28 cellular contexts compared by ENCODE assay signal in genomic region chr11:128125723-128126122, GRCh38.
"Had no signal": no experiment of that assay in that cellular context is flagged by ENCODE, and none has a peak within 500 bp of the region (broad histone marks: within the 10 kb centered on the region; RNA-seq: fewer than 3 reads in every experiment).

No MANE protein-coding gene starts in this region.

- H3K27ac ChIP-seq: heart left ventricle, lower lobe of right lung, pancreas, prostate gland, skin epidermis, stomach, testis, thyroid gland, upper lobe of right lung had no signal

- H3K27me3 Mint-ChIP-seq: naive thymus-derived CD4-positive, alpha-beta T cell; natural killer cell treated with Interleukin-12 subunit alpha and Interleukin-12 subunit beta and Interleukin-15 and Interleukin-18, amount 100 ng/mL, for 72 hours had no signal

- ATAC-seq: heart left ventricle; lower lobe of right lung; mucosa of descending colon; naive thymus-derived CD4-positive, alpha-beta T cell; natural killer cell treated with Interleukin-12 subunit alpha and Interleukin-12 subunit beta and Interleukin-15 and Interleukin-18, amount 100 ng/mL, for 72 hours; pancreas; right cardiac atrium; sciatic nerve; stimulated activated naive B cell treated with anti-CD40 and anti-IgM and Interleukin-4, amounts not matched to agents 10 μg/mL and 1 μg/mL and 100 μg/mL, for 72 hours; stimulated activated naive CD8-positive, alpha-beta T cell treated with anti-CD3 and anti-CD28 coated beads, Interleukin-15, Interleukin-2, amounts not matched to agents 100 U/mL and 50 U/mL, for 24 hours; upper lobe of right lung had no signal

- DNase-seq: heart left ventricle; hypothalamus; immature natural killer cell; kidney; lower lobe of right lung; midbrain; mucosa of descending colon; naive thymus-derived CD4-positive, alpha-beta T cell; nucleus accumbens; pancreas; posterior cingulate gyrus; retina; right cardiac atrium; stimulated activated CD4-positive, alpha-beta T cell treated with anti-CD3 and anti-CD28 coated beads, Interleukin-12 subunit alpha, Interleukin-12 subunit beta, amount 100 ng/mL, for 4 hours; stimulated activated CD4-positive, alpha-beta T cell treated with anti-CD3 and anti-CD28 coated beads, Interleukin-15, amount 100 ng/mL, for 24 hours; stimulated activated CD4-positive, alpha-beta T cell treated with anti-CD3 and anti-CD28 coated beads, Interleukin-2, amount 100 ng/mL, for 24 hours; stimulated activated CD4-positive, alpha-beta T cell treated with anti-CD3 and anti-CD28 coated beads, Interleukin-4, amount 100 ng/mL, for 1 hour; stimulated activated naive B cell treated with anti-CD40 and anti-IgM and Interleukin-4, amounts not matched to agents 10 μg/mL and 1 μg/mL and 100 μg/mL, for 72 hours; stimulated activated naive CD8-positive, alpha-beta T cell treated with anti-CD3 and anti-CD28 coated beads, Interleukin-15, Interleukin-2, amounts not matched to agents 100 U/mL and 50 U/mL, for 24 hours; stomach; testis; thyroid gland; trophoblast cell; upper lobe of right lung had no signal

- H3K4me3 ChIP-seq: heart left ventricle, lower lobe of right lung, mucosa of descending colon, pancreas, prostate gland, skin epidermis, stomach, testis, thyroid gland, upper lobe of right lung had no signal

- H3K4me1 Mint-ChIP-seq: immature natural killer cell; stimulated activated naive B cell treated with anti-CD40 and anti-IgM and Interleukin-4, amounts not matched to agents 10 μg/mL and 1 μg/mL and 100 μg/mL, for 72 hours had no signal

- H3K9me3 ChIP-seq: heart left ventricle, lower lobe of right lung, mucosa of descending colon, pancreas, prostate gland, stomach, testis, thyroid gland, upper lobe of right lung had no signal

- H3K4me3 Mint-ChIP-seq: immature natural killer cell; naive thymus-derived CD4-positive, alpha-beta T cell; natural killer cell treated with Interleukin-12 subunit alpha and Interleukin-12 subunit beta and Interleukin-15 and Interleukin-18, amount 100 ng/mL, for 72 hours; stimulated activated naive B cell treated with anti-CD40 and anti-IgM and Interleukin-4, amounts not matched to agents 10 μg/mL and 1 μg/mL and 100 μg/mL, for 72 hours had no signal

- H3K36me3 Mint-ChIP-seq: immature natural killer cell; naive thymus-derived CD4-positive, alpha-beta T cell; natural killer cell treated with Interleukin-12 subunit alpha and Interleukin-12 subunit beta and Interleukin-15 and Interleukin-18, amount 100 ng/mL, for 72 hours; stimulated activated naive B cell treated with anti-CD40 and anti-IgM and Interleukin-4, amounts not matched to agents 10 μg/mL and 1 μg/mL and 100 μg/mL, for 72 hours had no signal

- H3K4me1 ChIP-seq: heart left ventricle, lower lobe of right lung, pancreas, prostate gland, stomach, testis, thyroid gland, upper lobe of right lung had no signal

- H3K9me3 Mint-ChIP-seq: immature natural killer cell; natural killer cell treated with Interleukin-12 subunit alpha and Interleukin-12 subunit beta and Interleukin-15 and Interleukin-18, amount 100 ng/mL, for 72 hours; stimulated activated naive B cell treated with anti-CD40 and anti-IgM and Interleukin-4, amounts not matched to agents 10 μg/mL and 1 μg/mL and 100 μg/mL, for 72 hours had no signal

- H3K27me3 ChIP-seq: heart left ventricle, pancreas, stomach, testis, thyroid gland, upper lobe of right lung had no signal

- H3K36me3 ChIP-seq: heart left ventricle, lower lobe of right lung, pancreas, prostate gland, stomach, thyroid gland, upper lobe of right lung had no signal

- H3K27ac Mint-ChIP-seq: immature natural killer cell; naive thymus-derived CD4-positive, alpha-beta T cell; natural killer cell treated with Interleukin-12 subunit alpha and Interleukin-12 subunit beta and Interleukin-15 and Interleukin-18, amount 100 ng/mL, for 72 hours had no signal
